In the genomic region with DNA sequence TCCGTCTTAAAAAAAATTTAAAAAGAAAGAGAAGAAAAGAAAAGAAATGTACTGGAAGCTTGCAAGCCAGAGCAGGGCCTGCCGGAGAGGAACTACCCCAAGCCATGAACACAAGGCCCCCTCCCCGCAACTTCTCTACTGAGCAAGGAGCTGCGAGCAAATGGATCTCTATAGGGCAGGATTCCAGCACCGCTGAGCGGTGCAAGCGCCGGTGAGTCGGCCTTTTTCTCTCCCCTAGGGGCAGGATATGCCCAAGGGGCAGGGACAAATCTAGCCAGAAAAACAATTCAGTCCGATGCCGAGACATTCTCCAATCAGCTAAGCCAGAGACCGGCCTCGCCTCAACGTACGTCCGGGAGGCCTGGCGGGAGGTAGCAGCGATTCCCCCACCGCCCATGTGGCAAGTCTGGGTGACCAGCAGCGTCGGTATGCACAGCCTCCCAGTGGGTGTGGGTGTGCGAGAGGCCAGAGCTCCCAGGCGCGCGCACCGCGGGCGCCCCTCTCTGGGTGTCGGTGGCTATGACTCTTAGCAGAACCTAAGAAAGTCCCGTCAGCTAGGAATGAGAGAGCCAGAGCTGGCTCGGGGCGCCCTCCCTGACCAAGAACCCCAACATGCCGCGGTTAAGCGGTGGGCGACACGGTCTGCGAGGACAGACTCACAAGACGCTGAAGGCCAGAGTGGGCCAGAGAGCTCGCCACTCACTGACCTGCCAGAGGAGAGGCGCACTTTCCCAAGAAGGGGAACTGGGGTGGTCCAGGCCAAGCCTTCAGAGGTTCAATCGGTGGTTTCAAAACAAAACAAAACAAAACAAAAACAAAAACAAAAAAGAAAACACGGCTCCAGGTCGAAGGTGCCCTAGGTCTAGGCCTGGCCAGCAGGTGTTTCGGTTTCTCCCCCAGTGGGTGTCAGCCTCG, we compare ENCODE assay signal across 8 cellular contexts. TPM values are rescaled to one million over a fixed set of nuclear protein-coding genes. Genes with fewer than 3 reads are reported as not detected.
DNase-seq lines count a peak whose midpoint lies in the region; ATAC-seq and TF ChIP-seq lines count a peak whose summit lies in the region.

No MANE protein-coding gene starts in this region.

- H3K27me3 ChIP-seq in NT2/D1 (ENCODE audit: insufficient read depth, insufficient read length) (peaks cover 13% of the 10 kb centered on the region), colonic mucosa (peaks cover 39% of the 10 kb centered on the region)

- no peak overlapping the region for H3K27ac ChIP-seq in colonic mucosa

- intact Hi-C loops in colonic mucosa (cut with DNase I): loop anchor here (5.0 kb wide), 1 partner anchor 531 kb away; no protein-coding TSS in a partner anchor
- intact Hi-C loops in CD14-positive monocyte (cut with micrococcal nuclease): no loop called here

- peaks cover 2% of the 10 kb centered on the region for H3K4me1 ChIP-seq in NT2/D1 (ENCODE audit: insufficient read depth, insufficient read length)
- no peaks in the 10 kb centered on the region for H3K4me1 ChIP-seq in colonic mucosa

- peaks cover 84% of the 10 kb centered on the region for H3K27me3 Mint-ChIP-seq in activated naive CD4-positive, alpha-beta T cell treated with anti-CD3 and anti-CD28 coated beads, Interleukin-2, amount 10 ng/mL, durations not matched to agents 7 days and 5 days
- peaks cover 69 to 81% (median 72%) of the 10 kb centered on the region in 3 donors for H3K27me3 Mint-ChIP-seq in CD14-positive monocyte (ENCODE audit: low read depth in 3 of 3)

- H3K9ac ChIP-seq in NT2/D1 (ENCODE audit: insufficient read length, low read depth): peak overlapping the region; percentile 89
- H3K9ac ChIP-seq in colonic mucosa (ENCODE audit: low read depth in 2 of 2, low read length in 2 of 2): no peak overlapping the region

- H3K9me3 Mint-ChIP-seq in activated naive CD4-positive, alpha-beta T cell treated with anti-CD3 and anti-CD28 coated beads, Interleukin-2, amount 10 ng/mL, durations not matched to agents 7 days and 5 days: no peaks in the 10 kb centered on the region
- peaks cover 0 to 18% (median 9%) of the 10 kb centered on the region in 7 donors for H3K9me3 Mint-ChIP-seq in CD14-positive monocyte

- peaks cover 12% of the 10 kb centered on the region for H3K4me1 Mint-ChIP-seq in activated naive CD4-positive, alpha-beta T cell treated with anti-CD3 and anti-CD28 coated beads, Interleukin-2, amount 10 ng/mL, durations not matched to agents 7 days and 5 days
- peaks cover 5% of the 10 kb centered on the region for H3K4me1 Mint-ChIP-seq in CD14-positive monocyte

- no peak overlapping the region for H3K4me3 Mint-ChIP-seq in activated naive CD4-positive, alpha-beta T cell treated with anti-CD3 and anti-CD28 coated beads, Interleukin-2, amount 10 ng/mL, durations not matched to agents 7 days and 5 days
- H3K4me3 Mint-ChIP-seq in CD14-positive monocyte: peak overlapping the region in 1 of 2 donors; percentile 84

- H3K27ac Mint-ChIP-seq in activated naive CD4-positive, alpha-beta T cell treated with anti-CD3 and anti-CD28 coated beads, Interleukin-2, amount 10 ng/mL, durations not matched to agents 7 days and 5 days: no peak overlapping the region
- H3K27ac Mint-ChIP-seq in CD14-positive monocyte: no peak overlapping the region

- peak; percentile 36 for DNase-seq in activated naive CD4-positive, alpha-beta T cell treated with anti-CD3 and anti-CD28 coated beads, Interleukin-2, amount 10 ng/mL, durations not matched to agents 7 days and 5 days
- no peak for DNase-seq in activated naive CD4-positive, alpha-beta T cell (lab: John Stamatoyannopoulos, UW)
- DNase-seq in NT2/D1 (ENCODE audit: low read depth, low spot score) (peak; percentile 89), colonic mucosa (peak; percentile 24), left kidney (ENCODE audit: low read depth, low spot score) (peak; percentile 86), CD14-positive monocyte (ENCODE audit: low spot score) (no peak)
- peak; percentile 52 for DNase-seq in stimulated activated CD8-positive, alpha-beta memory T cell treated with anti-CD3 and anti-CD28 coated beads, Interleukin-4, amount 100 ng/mL, for 48 hours

- ATAC-seq in HG02938 (IDR thresholded peaks at IDR 0.05; ENCODE audit: unreplicated experiment): peak; percentile 78

- peaks cover 12% of the 10 kb centered on the region for H3K36me3 ChIP-seq in NT2/D1 (ENCODE audit: insufficient read depth, insufficient read length, low read length)
- no peaks in the 10 kb centered on the region for H3K36me3 ChIP-seq in colonic mucosa

- H3K36me3 Mint-ChIP-seq in activated naive CD4-positive, alpha-beta T cell treated with anti-CD3 and anti-CD28 coated beads, Interleukin-2, amount 10 ng/mL, durations not matched to agents 7 days and 5 days: no peaks in the 10 kb centered on the region
- no peaks in the 10 kb centered on the region for H3K36me3 Mint-ChIP-seq in CD14-positive monocyte

- H3K9me3 ChIP-seq in NT2/D1 (ENCODE audit: insufficient read depth, low read length) (no peaks in the 10 kb centered on the region), colonic mucosa (no peaks in the 10 kb centered on the region)

- CTCF ChIA-PET in activated naive CD4-positive, alpha-beta T cell treated with anti-CD3 and anti-CD28 coated beads, Interleukin-2, amount 10 ng/mL, durations not matched to agents 7 days and 5 days (lab: Charles Lee): interaction anchor here (1.0 to 1.5 kb wide), 2 partner anchors 19 to 530 kb away, joined by 3 to 12 read pairs; no protein-coding TSS in a partner anchor

- H3K4me3 ChIP-seq in NT2/D1 (ENCODE audit: insufficient read length, low read depth): peak overlapping the region; percentile 74
- peak overlapping the region; percentile 14 for H3K4me3 ChIP-seq in colonic mucosa

- TF ChIP-seq CTCF in colonic mucosa (IDR thresholded peaks at IDR 0.05) (no peak), CD14-positive monocyte (IDR thresholded peaks at IDR 0.05) (no peak)

RNA-seq across cellular contexts. Expression of a gene that starts 1.9 kb away (rescaled TPM):
- total RNA-seq in colonic mucosa: under 1 TPM; 0.05 to 0.10 TPM
- polyA plus RNA-seq in CD14-positive monocyte: not detected

RNA-seq across cellular contexts. Expression of a gene that starts 13.6 kb away (rescaled TPM):
- not detected for total RNA-seq in colonic mucosa
- not detected for polyA plus RNA-seq in CD14-positive monocyte

Comparison
In these comparisons a context has a peak if more than half of its experiments do, and no peak if none do; other contexts are left out.
1. DNase-seq: peak in activated naive CD4-positive, alpha-beta T cell treated with anti-CD3 and anti-CD28 coated beads, Interleukin-2, amount 10 ng/mL, durations not matched to agents 7 days and 5 days (single experiment), NT2/D1 (single experiment), colonic mucosa (single experiment), left kidney (single experiment) and stimulated activated CD8-positive, alpha-beta memory T cell treated with anti-CD3 and anti-CD28 coated beads, Interleukin-4, amount 100 ng/mL, for 48 hours (single experiment); none in activated naive CD4-positive, alpha-beta T cell (0 of 4) and CD14-positive monocyte (single experiment).